In the genomic region with DNA sequence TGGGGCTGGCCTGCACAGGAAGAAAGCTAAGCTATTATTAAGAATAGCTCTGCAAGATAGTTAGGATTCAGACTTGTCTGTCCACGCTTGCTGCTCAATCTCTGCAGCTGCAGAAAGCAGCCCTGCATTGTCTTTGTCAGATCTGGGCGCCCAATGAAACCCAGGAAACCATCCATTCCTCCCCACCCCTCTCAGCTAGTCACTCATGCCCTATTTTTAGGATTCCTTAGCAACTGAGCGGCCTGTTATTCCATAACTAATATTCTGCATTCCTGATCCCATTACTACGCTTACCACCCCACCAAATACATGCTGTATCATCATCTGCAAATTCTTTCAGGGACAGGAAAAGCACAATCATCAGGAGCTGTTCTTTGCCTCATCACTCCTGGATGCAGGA, we compare ENCODE assay signal across 1 cellular context.
A peak's percentile ranks its signal among the peaks of the same experiment; 100 is the strongest.
TF ChIP-seq lines count a peak whose summit lies in the region.

No MANE protein-coding gene starts in this region.

TF ChIP-seq in IMR-90, 13 proteins besides CTCF, POLR2A, EP300 and RAD21:
- TF ChIP-seq FOS (IDR thresholded peaks at IDR 0.05; ENCODE audit: low read depth, low read length) (no peak), NFE2L2 (IDR thresholded peaks at IDR 0.05; ENCODE audit: low read depth, low read length) (peak; percentile 50), MAFK (IDR thresholded peaks at IDR 0.05; ENCODE audit: low read depth, low read length) (peak; percentile 65)
